In genomic region chr6:143600821-143601220, GRCh38 we compare ENCODE assay signal across 7 cellular contexts.
"Had no signal": no experiment of that assay in that cellular context is flagged by ENCODE, and none has a peak within 500 bp of the region (broad histone marks: within the 10 kb centered on the region; RNA-seq: fewer than 3 reads in every experiment).

No MANE protein-coding gene starts in this region.

- ATAC-seq: HepG2 had no signal

- H3K27ac ChIP-seq: HL-60 had no signal

- FAIRE-seq: HepG2, HTR-8/SVneo had no signal

- H3K27me3 Mint-ChIP-seq: IgD-negative memory B cell had no signal

- H3K4me3 Mint-ChIP-seq: IgD-negative memory B cell had no signal

- H3K27ac Mint-ChIP-seq: IgD-negative memory B cell had no signal

- DNase-seq: IMR-90, KBM-7, KG1 had no signal
